In the genomic region with DNA sequence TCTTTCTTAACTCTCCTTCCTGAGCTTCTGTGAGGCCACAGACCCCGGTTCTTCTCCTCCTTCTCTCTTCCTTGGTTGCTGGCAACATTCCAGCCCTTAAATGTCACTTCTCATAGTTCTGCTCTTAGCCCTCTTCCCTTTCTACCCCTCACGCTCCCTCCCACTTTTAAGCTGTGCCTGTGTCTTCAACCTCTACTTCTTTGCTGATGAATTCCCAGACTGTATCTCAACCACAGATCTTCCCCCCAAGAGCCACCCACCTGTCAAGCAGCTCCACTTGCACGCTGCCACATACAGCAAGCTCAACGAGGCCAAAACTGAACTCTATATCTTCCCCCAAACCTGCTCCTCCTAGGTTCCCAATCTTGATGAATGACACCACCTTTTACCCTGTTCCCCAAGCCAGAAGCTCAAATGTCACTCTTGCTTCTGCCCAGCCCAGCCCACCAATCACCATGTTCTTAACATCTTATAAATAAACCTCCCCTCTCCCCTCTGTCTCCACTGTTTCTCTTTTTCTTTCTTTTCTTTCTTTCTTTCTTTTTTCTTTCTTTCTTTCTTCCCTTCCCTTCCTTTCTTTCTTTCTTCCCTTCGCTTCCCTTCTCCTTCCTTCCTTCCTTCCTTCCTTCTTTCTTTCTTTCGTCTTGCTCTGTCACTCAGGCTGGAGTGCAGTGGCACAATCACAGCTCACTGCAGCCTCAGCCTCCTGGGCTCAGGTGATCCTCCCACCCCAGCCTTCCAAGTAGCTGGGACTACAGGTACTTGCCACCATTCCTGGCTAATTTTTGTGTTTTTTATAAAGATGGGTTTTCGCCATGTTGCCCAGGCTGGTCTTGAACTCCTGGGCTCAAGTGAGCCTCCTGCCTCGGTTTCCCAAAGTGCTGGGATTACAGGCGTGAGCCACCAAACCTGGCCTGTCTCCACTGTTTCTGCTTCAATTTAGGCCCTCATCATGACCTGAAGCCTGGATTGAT, we compare ENCODE assay signal across 8 cellular contexts. TPM values are rescaled to one million over a fixed set of nuclear protein-coding genes. Genes with fewer than 3 reads are reported as not detected.
DNase-seq lines count a peak whose midpoint lies in the region; ATAC-seq and TF ChIP-seq lines count a peak whose summit lies in the region.

No MANE protein-coding gene starts in this region.

- POLR2A ChIA-PET in CD4-positive, alpha-beta T cell (lab: Charles Lee) = interaction anchor here (0.6 to 16.8 kb wide), 8 partner anchors 18 to 131 kb away, joined by 3 to 413 read pairs (median 4); a partner anchor contains a TSS

- intact Hi-C loops in CD4-positive, alpha-beta T cell (cut with DNase I, micrococcal nuclease) = loop anchor here in 1 of 2 experiments (2.0 kb wide), 1 partner anchor 13 kb away; no protein-coding TSS in a partner anchor

- no peak for TF ChIP-seq CTCF in CD4-positive, alpha-beta T cell (IDR thresholded peaks at IDR 0.05)
- no peak for TF ChIP-seq CTCF in nephron progenitor cell (IDR thresholded peaks at IDR 0.05)

- H3K27me3 Mint-ChIP-seq in CD4-positive, alpha-beta T cell = no peaks in the 10 kb centered on the region
- peaks cover 16% of the 10 kb centered on the region for H3K27me3 Mint-ChIP-seq in nephron progenitor cell (ENCODE audit: low read depth, poor library complexity)

- in situ Hi-C loops in KBM-7 (cut with MboI; ENCODE audit: low pct_unique_long_range_greater_than_20kb, low sequenced_read_pairs) = no loop called here

- peak; percentile 37 for ATAC-seq in CD4-positive, alpha-beta T cell (ENCODE audit: poor library complexity)
- no peak for ATAC-seq in GM21619 (IDR thresholded peaks at IDR 0.05; ENCODE audit: unreplicated experiment)

- H3K27ac ChIP-seq in CD4-positive, alpha-beta T cell (ENCODE audit: low read depth, low read length) = peak overlapping the region; percentile 30

- no peaks in the 10 kb centered on the region for H3K9me3 ChIP-seq in CD4-positive, alpha-beta T cell (ENCODE audit: control insufficient read depth, low read length)

- H3K27ac Mint-ChIP-seq in CD4-positive, alpha-beta T cell = peak overlapping the region; percentile 66
- peak overlapping the region; percentile 71 for H3K27ac Mint-ChIP-seq in nephron progenitor cell

- peaks cover 73% of the 10 kb centered on the region for H3K4me1 Mint-ChIP-seq in CD4-positive, alpha-beta T cell (ENCODE audit: low read depth)
- peaks cover 34% of the 10 kb centered on the region for H3K4me1 Mint-ChIP-seq in nephron progenitor cell

- DNase-seq in CD4-positive, alpha-beta T cell = no peak
- DNase-seq in KBM-7 (peak; percentile 96), activated T-cell treated with anti-CD3 and anti-CD28 coated beads for 4 hours (peak; percentile 21), nephron progenitor cell (no peak), AG20443 (ENCODE audit: low spot score) (no peak), NCI-H2171 treated with DMSO at 0.1 percent for 48 hours (lab: John Stamatoyannopoulos, UW) (no peak), GOT3 (lab: John Stamatoyannopoulos, UW) (no peak)

- H3K27me3 ChIP-seq in CD4-positive, alpha-beta T cell (ENCODE audit: control insufficient read depth, insufficient read depth, low read length) = no peaks in the 10 kb centered on the region

- CTCF ChIA-PET in CD4-positive, alpha-beta T cell (lab: Charles Lee) = interaction anchor here (0.7 to 3.9 kb wide), 5 partner anchors 19 to 169 kb away, joined by 3 to 43 read pairs (median 3); a partner anchor contains a TSS

- no peaks in the 10 kb centered on the region for H3K9me3 Mint-ChIP-seq in CD4-positive, alpha-beta T cell
- no peaks in the 10 kb centered on the region for H3K9me3 Mint-ChIP-seq in nephron progenitor cell

- H3K4me3 Mint-ChIP-seq in CD4-positive, alpha-beta T cell = peak overlapping the region; percentile 32
- no peak overlapping the region for H3K4me3 Mint-ChIP-seq in nephron progenitor cell

- H3K36me3 Mint-ChIP-seq in CD4-positive, alpha-beta T cell (ENCODE audit: low read depth) = no peaks in the 10 kb centered on the region
- H3K36me3 Mint-ChIP-seq in nephron progenitor cell (ENCODE audit: low read depth) = no peaks in the 10 kb centered on the region

RNA-seq across cellular contexts. Expression of a gene that starts 19.8 kb away (rescaled TPM):
- 100 to 1,000 TPM; 282 to 287 TPM for total RNA-seq in CD4-positive, alpha-beta T cell

RNA-seq across cellular contexts. Expression of a gene that starts 55.7 kb away (rescaled TPM):
- total RNA-seq in CD4-positive, alpha-beta T cell = 10 to 100 TPM; 91.6 to 94.2 TPM

Comparison
In these comparisons a context has a peak if more than half of its experiments do, and no peak if none do; other contexts are left out.
1. DNase-seq: peak in KBM-7 (single experiment) and activated T-cell treated with anti-CD3 and anti-CD28 coated beads for 4 hours (single experiment); none in CD4-positive, alpha-beta T cell (0 of 10), nephron progenitor cell (single experiment), AG20443 (single experiment), NCI-H2171 treated with DMSO at 0.1 percent for 48 hours (single experiment) and GOT3 (single experiment).